In genomic region chr5:10583663-10584572, GRCh38 we compare ENCODE assay signal across 17 cellular contexts. TPM values are rescaled to one million over a fixed set of nuclear protein-coding genes. Genes with fewer than 3 reads are reported as not detected.
DNase-seq lines count a peak whose midpoint lies in the region; ATAC-seq and TF ChIP-seq lines count a peak whose summit lies in the region.
"Had no signal": no experiment of that assay in that cellular context is flagged by ENCODE, and none has a peak within 500 bp of the region (broad histone marks: within the 10 kb centered on the region; RNA-seq: fewer than 3 reads in every experiment).

No MANE protein-coding gene starts in this region.

- H3K27ac ChIP-seq in right atrium auricular region (no peak overlapping the region), heart right ventricle (peak overlapping the region in 5 of 10 donors; percentile 37 to 64 (median 53))
- H3K27ac ChIP-seq: epithelial cell of prostate, parathyroid adenoma had no signal

- no peaks in the 10 kb centered on the region for H3K27me3 ChIP-seq in right atrium auricular region
- no peaks in the 10 kb centered on the region for H3K27me3 ChIP-seq in heart right ventricle

- ATAC-seq in heart right ventricle = no peak
- no peak for ATAC-seq in HG03045 (IDR thresholded peaks at IDR 0.05; ENCODE audit: unreplicated experiment)

- intact Hi-C loops in heart right ventricle (cut with DNase I) = no loop called here

- H3K36me3 ChIP-seq in right atrium auricular region = no peaks in the 10 kb centered on the region
- no peaks in the 10 kb centered on the region for H3K36me3 ChIP-seq in heart right ventricle

- no peak for TF ChIP-seq CTCF in right atrium auricular region (IDR thresholded peaks at IDR 0.05)
- peak in 1 of 9 donors; percentile 9 for TF ChIP-seq CTCF in heart right ventricle (IDR thresholded peaks at IDR 0.05)
- no peak for TF ChIP-seq CTCF in GM10266 (IDR thresholded peaks at IDR 0.05; ENCODE audit: control insufficient read depth, insufficient read depth, low read depth, missing control alignments)

- H3K9me3 ChIP-seq in right atrium auricular region = no peaks in the 10 kb centered on the region
- H3K9me3 ChIP-seq in heart right ventricle = peaks cover 0 to 7% (median 0%) of the 10 kb centered on the region in 11 donors

- WGBS in heart right ventricle, 2 donors = 46% methylated on average over 13 of the region's 13 CpGs

- DNase-seq in right atrium auricular region (ENCODE audit: low spot score) (peak; percentile 42), heart right ventricle (no peak), NCI-H748 (lab: John Stamatoyannopoulos, UW; ENCODE audit: unreplicated experiment) (peak; percentile 89), mesenteric fat pad (ENCODE audit: low spot score) (peak; percentile 49), GM10266 (ENCODE audit: extremely low spot score) (no peak), NCI-H128 (lab: John Stamatoyannopoulos, UW; ENCODE audit: unreplicated experiment) (no peak), GDM1 (lab: John Stamatoyannopoulos, UW) (no peak)
- DNase-seq: activated CD4-positive, alpha-beta T cell treated with anti-CD3 and anti-CD28 coated beads for 4 hours; central memory CD4-positive, alpha-beta T cell; hypothalamus; Kasumi-1; NCI-H446 treated with DMSO at 0.1 percent for 48 hours; stimulated activated CD4-positive, alpha-beta T cell treated with anti-CD3 and anti-CD28 coated beads, Interleukin-2, amount 100 ng/mL, for 48 hours had no signal

- H3K4me3 ChIP-seq in right atrium auricular region = no peak overlapping the region
- H3K4me3 ChIP-seq in heart right ventricle = no peak overlapping the region

- H3K4me1 ChIP-seq in right atrium auricular region (no peaks in the 10 kb centered on the region), heart right ventricle (peaks cover 0 to 60% (median 30%) of the 10 kb centered on the region in 9 donors)
- H3K4me1 ChIP-seq: parathyroid adenoma had no signal

RNA-seq across cellular contexts. Expression of gene ANKRD33B, which starts 20.0 kb away (rescaled TPM):
- total RNA-seq in right atrium auricular region = 1 to 10 TPM; 1.2 to 4.7 TPM
- 10 to 100 TPM in 6 of 10 donors, 1 to 10 TPM in 4; 1.9 to 33.0 (median 19.8) TPM for total RNA-seq in heart right ventricle
- 1 to 10 TPM in 1 of 2 donors, under 1 TPM in 1; 0.46 to 1.2 TPM for polyA plus RNA-seq in heart right ventricle
- total RNA-seq in mesenteric fat pad = 5.7 TPM
- polyA plus RNA-seq: CD14-positive monocyte had no signal

Comparison
In these comparisons a context has a peak if more than half of its experiments do, and no peak if none do; other contexts are left out.
1. DNase-seq: peak in right atrium auricular region (single experiment), NCI-H748 (single experiment) and mesenteric fat pad (single experiment); none in heart right ventricle (0 of 2), GM10266 (single experiment), NCI-H128 (single experiment) and GDM1 (single experiment).